In genomic region chr11:67583319-67584204, GRCh38 we compare ENCODE assay signal across 8 cellular contexts. TPM values are rescaled to one million over a fixed set of nuclear protein-coding genes. Genes with fewer than 3 reads are reported as not detected.
DNase-seq lines count a peak whose midpoint lies in the region; ATAC-seq and TF ChIP-seq lines count a peak whose summit lies in the region.

Gene GSTP1, plus strand, starts transcription at chr11:67583812. Its CDS starts 32 bp downstream, at chr11:67583844.

- peaks cover 42% of the 10 kb centered on the region for H3K4me1 ChIP-seq in suprapubic skin

- peak in 2 of 3 donors; percentile 28 to 77 for TF ChIP-seq CTCF in omental fat pad (IDR thresholded peaks at IDR 0.05)
- TF ChIP-seq CTCF in suprapubic skin (IDR thresholded peaks at IDR 0.05) = peak; percentile 71 to 81

- no peak for TF ChIP-seq EP300 in suprapubic skin (IDR thresholded peaks at IDR 0.05)

- ATAC-seq in GM19452 (IDR thresholded peaks at IDR 0.05; ENCODE audit: unreplicated experiment) (peak; percentile 55), omental fat pad (ENCODE audit: low FRiP score) (peak; percentile 98)

- peak; percentile 63 to 81 for TF ChIP-seq POLR2A in suprapubic skin (IDR thresholded peaks at IDR 0.05)

- no peaks in the 10 kb centered on the region for H3K27me3 ChIP-seq in suprapubic skin

- peak within 1 kb of the TSS; percentile 100 for H3K27ac ChIP-seq in suprapubic skin

- H3K9me3 ChIP-seq in suprapubic skin = no peaks in the 10 kb centered on the region

- peak within 1 kb of the TSS; percentile 86 for H3K4me3 ChIP-seq in suprapubic skin

- DNase-seq in COLO668 (lab: John Stamatoyannopoulos, UW; ENCODE audit: unreplicated experiment) (peak; percentile 91), HT1080 (ENCODE audit: low read depth) (peak; percentile 93), SK-N-DZ (ENCODE audit: low spot score) (peak; percentile 89), globus pallidus (ENCODE audit: low spot score) (peak; percentile 90), omental fat pad (ENCODE audit: low spot score) (peak; percentile 76), suprapubic skin (ENCODE audit: low spot score in 2 of 2) (peak; percentile 95)
- peak; percentile 84 for DNase-seq in activated naive CD4-positive, alpha-beta T cell treated with Interleukin-2 at 50 U/mL for 16 hours

- 0% methylated on average over 32 of the region's 76 CpGs for WGBS in suprapubic skin

- peaks cover 26% of the 10 kb centered on the region for H3K36me3 ChIP-seq in suprapubic skin

RNA-seq across cellular contexts. Expression of gene GSTP1, which starts in this region (rescaled TPM):
- total RNA-seq in HT1080 (2014; rRNA removed; shearing (Covaris generic)) = 904 and 1,034 TPM in 2 replicates
- polyA plus RNA-seq in HT1080 (2015; cell fraction: cytosol; rRNA removed) = 447 and 524 TPM in 2 replicates
- polyA plus RNA-seq in HT1080 (2015; cell fraction: nucleus; rRNA removed) = 287 and 326 TPM in 2 replicates
- polyA plus RNA-seq in SK-N-DZ (2014; cell fraction: cytosol; rRNA removed) = 770 and 836 TPM in 2 replicates
- polyA plus RNA-seq in SK-N-DZ (2014; cell fraction: nucleus; rRNA removed) = 584 and 761 TPM in 2 replicates
- total RNA-seq in omental fat pad = 100 to 1,000 TPM; 435 to 948 (median 670) TPM
- total RNA-seq in suprapubic skin = 1,000 to 10,000 TPM in 3 of 4 donors, 100 to 1,000 TPM in 1; 564 to 1,559 (median 1,256) TPM

Comparison
In these comparisons a context has a peak if more than half of its experiments do, and no peak if none do; other contexts are left out.
1. Peak in every context shown above with its lines: DNase-seq, ATAC-seq, H3K4me3 ChIP-seq and H3K27ac ChIP-seq.